ENCODE assay signal across 23 cellular contexts in genomic region chr2:232264081-232264480, GRCh38.
DNase-seq lines count a peak whose midpoint lies in the region; ATAC-seq and TF ChIP-seq lines count a peak whose summit lies in the region.
"Had no signal": no experiment of that assay in that cellular context is flagged by ENCODE, and none has a peak within 500 bp of the region (broad histone marks: within the 10 kb centered on the region; RNA-seq: fewer than 3 reads in every experiment).

No MANE protein-coding gene starts in this region.

- no peak overlapping the region for H2AFZ ChIP-seq in GM23338
- H2AFZ ChIP-seq: GM23248 had no signal

- H3K9me3 Mint-ChIP-seq in GM23338 = no peaks in the 10 kb centered on the region
- H3K9me3 Mint-ChIP-seq: CD14-positive monocyte; CD4-positive, alpha-beta T cell; CD8-positive, alpha-beta memory T cell; HFFc6 had no signal

- ATAC-seq in GM23338 = peak; percentile 54
- ATAC-seq: GM12878 had no signal

- no peak overlapping the region for H3K4me2 ChIP-seq in GM23338
- H3K4me2 ChIP-seq: BLaER1 treated with 17β-estradiol and CSF1 and Interleukin-3, amounts not matched to agents 10 nM and 100 nM had no signal

- peaks cover 4% of the 10 kb centered on the region; the same call in 2 of the 3 replicates for H3K4me1 Mint-ChIP-seq in GM23338
- H3K4me1 Mint-ChIP-seq: CD14-positive monocyte; CD8-positive, alpha-beta memory T cell had no signal

- DNase-seq in GM23338 (ENCODE audit: low spot score) (no peak), dorsolateral prefrontal cortex (no peak), substantia nigra (lab: John Stamatoyannopoulos, UW) (peak in 1 of 49 donors; percentile 14), activated gamma-delta T cell treated with Interleukin-2 at 50 U/mL for 16 hours (no peak), germinal center (ENCODE audit: low spot score) (no peak), left ventricle myocardium inferior (no peak), WERI-Rb-1 (no peak)
- DNase-seq: AML-193; BE2C; CD4-positive, alpha-beta T cell; CD8-positive, alpha-beta memory T cell; DMS 273 treated with DMSO at 0.1 percent for 48 hours; DMS79; EL; GDM1; GM23248; HFFc6 had no signal

- H3K36me3 Mint-ChIP-seq in GM23338 (ENCODE audit: low read depth) = no peaks in the 10 kb centered on the region; the same call in 2 of the 3 replicates

- H3K4me3 ChIP-seq in GM23338 (no peak overlapping the region), dorsolateral prefrontal cortex (no peak overlapping the region), left ventricle myocardium inferior (no peak overlapping the region), WERI-Rb-1 (ENCODE audit: low read depth, low read length) (no peak overlapping the region)
- H3K4me3 ChIP-seq: BLaER1 treated with 17β-estradiol and CSF1 and Interleukin-3, amounts not matched to agents 10 nM and 100 nM; GM12878; GM23248; HAP-1 had no signal

- H3K27ac Mint-ChIP-seq in GM23338 = no peak overlapping the region
- H3K27ac Mint-ChIP-seq: CD14-positive monocyte; CD4-positive, alpha-beta T cell; CD8-positive, alpha-beta memory T cell; HFFc6 had no signal

- H3K27me3 ChIP-seq in GM23338 (ENCODE audit: insufficient read depth) (no peaks in the 10 kb centered on the region), dorsolateral prefrontal cortex (no peaks in the 10 kb centered on the region), layer of hippocampus (ENCODE audit: control insufficient read depth, insufficient read depth, low read length) (no peaks in the 10 kb centered on the region), left ventricle myocardium inferior (ENCODE audit: low read depth) (no peaks in the 10 kb centered on the region), WERI-Rb-1 (ENCODE audit: insufficient read depth, low read depth, severe bottlenecking) (no peaks in the 10 kb centered on the region)
- H3K27me3 ChIP-seq: BE2C; BLaER1 treated with 17β-estradiol and CSF1 and Interleukin-3, amounts not matched to agents 10 nM and 100 nM had no signal

- no peaks in the 10 kb centered on the region for H3F3A ChIP-seq in GM23338 (replicated peaks; ENCODE audit: low read depth)

- no peaks in the 10 kb centered on the region for H3K9me2 ChIP-seq in GM23338 (ENCODE audit: insufficient read depth)

- H4K20me1 ChIP-seq in GM23338 (replicated peaks; ENCODE audit: insufficient read depth) = 0 out of 2 replicates have a peak, but pooled peaks cover 7% of the 10 kb centered on the region

- H3K4me1 ChIP-seq in GM23338 (ENCODE audit: insufficient read depth) (no peaks in the 10 kb centered on the region), left ventricle myocardium inferior (peaks cover 19% of the 10 kb centered on the region)
- H3K4me1 ChIP-seq: BE2C, HAP-1 had no signal

- intact Hi-C loops in dorsolateral prefrontal cortex (cut with DNase I) (no loop called here), left ventricle myocardium inferior (cut with micrococcal nuclease) (no loop called here)

- no peaks in the 10 kb centered on the region for H3K9me3 ChIP-seq in left ventricle myocardium inferior (replicated peaks)
- H3K9me3 ChIP-seq in WERI-Rb-1 (ENCODE audit: severe bottlenecking) = no peaks in the 10 kb centered on the region
- H3K9me3 ChIP-seq: BE2C; BLaER1 treated with 17β-estradiol and CSF1 and Interleukin-3, amounts not matched to agents 10 nM and 100 nM; HAP-1 had no signal

- H3K36me3 ChIP-seq in GM23338 (ENCODE audit: insufficient read depth) (no peaks in the 10 kb centered on the region), left ventricle myocardium inferior (peaks cover 53% of the 10 kb centered on the region), WERI-Rb-1 (peaks cover 8% of the 10 kb centered on the region)

- TF ChIP-seq CTCF in GM23338 (conservative IDR thresholded peaks at IDR 0.05; ENCODE audit: low read depth in 2 of 2) (no peak), dorsolateral prefrontal cortex (IDR thresholded peaks at IDR 0.05 in 54 of 56, conservative IDR thresholded peaks at IDR 0.05 in 2 of 56; ENCODE audit: low read depth in 1 of 56, partially characterized antibody in 56 of 56) (no peak), left ventricle myocardium inferior (IDR thresholded peaks at IDR 0.05; ENCODE audit: borderline replicate concordance) (no peak), WERI-Rb-1 (IDR thresholded peaks at IDR 0.05; ENCODE audit: low read depth, low read length) (no peak)

- no peak overlapping the region for H3K27ac ChIP-seq in GM23338 (ENCODE audit: low read depth)
- H3K27ac ChIP-seq in dorsolateral prefrontal cortex = peak overlapping the region in 41 of 59 donors; percentile 1 to 91 (median 58)
- H3K27ac ChIP-seq in layer of hippocampus (ENCODE audit: low read depth, low read length) = peak overlapping the region; percentile 21
- H3K27ac ChIP-seq in substantia nigra (ENCODE audit: low read depth, low read length, poor library complexity, severe bottlenecking) = peak overlapping the region; percentile 53
- H3K27ac ChIP-seq in left ventricle myocardium inferior (replicated peaks) = no peak overlapping the region
- H3K27ac ChIP-seq in WERI-Rb-1 = no peak overlapping the region
- H3K27ac ChIP-seq: 22Rv1; BLaER1 treated with 17β-estradiol and CSF1 and Interleukin-3, amounts not matched to agents 10 nM and 100 nM; GM23248 had no signal

- no peak overlapping the region for H3K4me3 Mint-ChIP-seq in GM23338
- H3K4me3 Mint-ChIP-seq: CD14-positive monocyte; CD4-positive, alpha-beta T cell; CD8-positive, alpha-beta memory T cell; HFFc6 had no signal

- peaks cover 4% of the 10 kb centered on the region for H3K27me3 Mint-ChIP-seq in GM23338 (ENCODE audit: insufficient read depth, low read depth, poor library complexity)
- H3K27me3 Mint-ChIP-seq: CD4-positive, alpha-beta T cell; CD8-positive, alpha-beta memory T cell had no signal

- H3K79me2 ChIP-seq in GM23338 (replicated peaks; ENCODE audit: insufficient read depth) = no peaks in the 10 kb centered on the region

TF ChIP-seq in GM23338, 12 proteins besides CTCF, POLR2A, EP300 and RAD21:
- TF ChIP-seq ZNF114 (CRISPR knock-in tag; IDR thresholded peaks at IDR 0.05) (no peak), EZH2 (IDR thresholded peaks at IDR 0.05; ENCODE audit: low read depth, unreplicated experiment) (no peak), POLR2AphosphoS5 (IDR thresholded peaks at IDR 0.05; ENCODE audit: low read depth) (no peak), NANOG (IDR thresholded peaks at IDR 0.05; ENCODE audit: borderline replicate concordance) (no peak)

Comparison
In these comparisons a context has a peak if more than half of its experiments do, and no peak if none do; other contexts are left out.
1. H3K27ac ChIP-seq: peak in dorsolateral prefrontal cortex (41 of 59), layer of hippocampus (single experiment) and substantia nigra (single experiment); none in GM23338 (single experiment), left ventricle myocardium inferior (single experiment) and WERI-Rb-1 (single experiment).